In the genomic region with DNA sequence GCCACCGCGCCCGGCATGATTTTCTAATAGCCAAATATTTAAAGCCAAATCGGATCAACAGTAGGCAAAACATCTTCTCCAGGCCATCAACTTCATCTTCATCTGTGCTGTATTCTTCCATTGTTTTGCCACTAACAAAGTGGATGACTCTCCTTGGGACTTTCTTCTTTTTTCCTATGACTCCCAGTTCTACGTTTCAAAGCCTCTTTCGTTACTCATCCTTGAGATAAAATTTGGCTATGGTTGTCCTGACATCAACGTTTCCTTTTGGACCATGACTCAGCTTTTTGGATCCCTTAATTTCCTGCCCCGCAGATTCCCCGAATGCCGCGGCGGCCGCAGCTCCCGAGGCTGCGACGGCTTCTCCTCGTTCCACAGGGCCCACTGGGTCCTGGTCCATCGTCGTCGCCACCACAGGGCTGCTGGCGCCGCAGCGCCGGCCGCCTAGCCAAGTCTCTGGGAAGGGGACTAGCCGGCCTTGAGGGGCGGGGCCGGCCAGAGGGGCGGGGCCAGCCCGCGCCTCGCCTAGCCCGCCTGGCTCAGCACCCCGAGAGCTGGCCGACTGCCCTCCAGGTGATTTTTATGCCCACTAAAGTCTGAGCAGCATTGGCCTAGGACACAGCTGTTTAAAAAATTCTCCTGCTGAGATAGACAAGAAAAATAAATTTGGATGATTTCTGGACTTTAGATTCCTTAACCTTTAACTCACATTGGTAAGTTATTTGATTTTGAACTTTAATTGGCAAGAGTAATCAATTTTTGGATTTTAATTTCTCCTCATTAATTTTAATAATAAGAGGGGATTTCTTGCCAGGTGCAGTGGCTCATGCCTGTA, we compare ENCODE assay signal across 8 cellular contexts.
DNase-seq lines count a peak whose midpoint lies in the region; ATAC-seq and TF ChIP-seq lines count a peak whose summit lies in the region.

No MANE protein-coding gene starts in this region.

- no peaks in the 10 kb centered on the region for H3K36me3 Mint-ChIP-seq in MCF 10A (ENCODE audit: insufficient read depth, unreplicated experiment)

- POLR2A ChIA-PET in MCF 10A (lab: Yijun Ruan, JAX), result interaction anchor here (0.7 to 2.7 kb wide), 12 partner anchors 9 to 124 kb away, joined by 3 to 22 read pairs (median 4); a partner anchor contains a TSS

- intact Hi-C loops in MCF 10A (cut with micrococcal nuclease), result loop anchor here (1.0 kb wide), 1 partner anchor 116 kb away; a partner anchor contains a TSS

- TF ChIP-seq CTCF in Peyer's patch (IDR thresholded peaks at IDR 0.05), result no peak
- TF ChIP-seq CTCF in MCF 10A (IDR thresholded peaks at IDR 0.05; ENCODE audit: unreplicated experiment), result no peak

- CTCF ChIA-PET in MCF 10A (lab: Yijun Ruan, JAX), result interaction anchor here (0.6 to 1.2 kb wide), 4 partner anchors 20 to 262 kb away, joined by 3 to 5 read pairs (median 3); no protein-coding TSS in a partner anchor

- H3K9me3 ChIP-seq in Peyer's patch, result no peaks in the 10 kb centered on the region
- H3K9me3 ChIP-seq in iPS-15b (ENCODE audit: control insufficient read depth, insufficient read depth, low read length), result no peaks in the 10 kb centered on the region

- TF ChIP-seq POLR2A in Peyer's patch (IDR thresholded peaks at IDR 0.05), result no peak

- H3K4me1 ChIP-seq in Peyer's patch (no peaks in the 10 kb centered on the region), iPS-15b (ENCODE audit: control insufficient read depth, insufficient read depth, low read length) (peaks cover 7% of the 10 kb centered on the region)

- peak; percentile 67 for ATAC-seq in HG02678 (IDR thresholded peaks at IDR 0.05; ENCODE audit: unreplicated experiment)

- peaks cover 11% of the 10 kb centered on the region for H3K9me3 Mint-ChIP-seq in MCF 10A (ENCODE audit: unreplicated experiment)

- H3K27ac ChIP-seq in Peyer's patch, result peak overlapping the region in 3 of 4 donors; percentile 11 to 70 (median 26)

- H3K36me3 ChIP-seq in Peyer's patch, result no peaks in the 10 kb centered on the region
- no peaks in the 10 kb centered on the region for H3K36me3 ChIP-seq in iPS-15b (ENCODE audit: control insufficient read depth, insufficient read depth, low read length)

- H3K9ac ChIP-seq in iPS-15b (ENCODE audit: low read depth, low read length), result no peak overlapping the region

- DNase-seq in GM04504 (ENCODE audit: low read depth), result peak; percentile 89
- DNase-seq in Peyer's patch, result peak; percentile 21 to 66 (median 62)
- peak; percentile 90 for DNase-seq in MCF 10A (ENCODE audit: unreplicated experiment)
- DNase-seq in renal cortical epithelial cell (ENCODE audit: low read depth), result peak; percentile 80
- DNase-seq in UCSD-AML1 (lab: John Stamatoyannopoulos, UW; ENCODE audit: unreplicated experiment), result no peak
- DNase-seq in putamen (ENCODE audit: low spot score), result no peak

- H3K27me3 Mint-ChIP-seq in MCF 10A (ENCODE audit: insufficient read depth, unreplicated experiment), result no peaks in the 10 kb centered on the region

- peak overlapping the region; percentile 74 for H3K27ac Mint-ChIP-seq in MCF 10A (ENCODE audit: low read depth, unreplicated experiment)

- peak overlapping the region; percentile 69 for H3K4me3 Mint-ChIP-seq in MCF 10A (ENCODE audit: unreplicated experiment)

- H3K27me3 ChIP-seq in Peyer's patch (no peaks in the 10 kb centered on the region), iPS-15b (ENCODE audit: control insufficient read depth, insufficient read depth, low read length) (no peaks in the 10 kb centered on the region)

- BruUV-seq in MCF 10A (replicated peaks; lab: Mats Ljungman, UMichigan), result TSS peak; percentile 89

- peak overlapping the region; percentile 10 to 39 (median 36) for H3K4me3 ChIP-seq in Peyer's patch
- peak overlapping the region; percentile 16 for H3K4me3 ChIP-seq in iPS-15b (ENCODE audit: low read depth, low read length)

- H3K4me1 Mint-ChIP-seq in MCF 10A (ENCODE audit: insufficient read depth, unreplicated experiment), result peaks cover 25% of the 10 kb centered on the region

Comparison
In these comparisons a context has a peak if more than half of its experiments do, and no peak if none do; other contexts are left out.
1. DNase-seq: peak in GM04504 (single experiment), Peyer's patch (3 of 3), MCF 10A (single experiment) and renal cortical epithelial cell (single experiment); none in UCSD-AML1 (single experiment) and putamen (single experiment).